ENCODE assay signal across 8 cellular contexts in the genomic region with DNA sequence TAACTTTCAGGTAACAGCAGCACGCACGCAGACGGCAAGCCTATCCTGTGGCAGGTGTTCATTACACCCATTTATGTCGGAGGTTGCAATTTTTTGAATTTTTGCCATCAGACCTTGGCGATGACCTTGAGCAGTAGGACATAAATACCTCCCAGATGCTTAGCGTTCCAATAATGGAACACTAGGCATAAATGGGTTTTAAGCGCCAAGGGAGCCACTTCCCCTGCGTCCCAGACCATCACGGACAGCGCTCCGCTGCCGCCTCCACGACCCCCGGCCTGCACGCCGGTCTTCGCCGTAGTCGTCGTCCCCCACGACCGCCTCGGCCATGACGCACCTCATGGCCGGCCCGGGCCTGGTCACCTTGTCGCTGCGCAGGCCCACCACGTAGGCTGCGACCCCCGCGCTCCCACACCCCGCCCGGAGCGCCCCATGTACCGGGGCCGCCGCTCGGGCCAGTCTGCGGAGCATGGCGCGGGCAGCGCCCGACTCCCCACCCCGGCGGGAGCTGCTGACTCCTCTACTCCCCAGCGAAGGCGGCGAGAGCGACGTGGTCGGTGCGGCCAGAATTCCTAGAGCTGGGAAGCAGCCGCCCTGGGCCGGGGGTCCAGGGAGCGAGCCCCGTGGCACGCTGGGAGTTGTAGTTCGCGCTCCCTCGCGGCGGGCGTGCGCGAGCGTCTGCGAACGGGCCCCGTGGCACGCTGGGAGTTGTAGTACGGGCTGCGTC. TPM values are rescaled to one million over a fixed set of nuclear protein-coding genes. Genes with fewer than 3 reads are reported as not detected.
A peak's percentile ranks its signal among the peaks of the same experiment; 100 is the strongest.
DNase-seq lines count a peak whose midpoint lies in the region; ATAC-seq and TF ChIP-seq lines count a peak whose summit lies in the region.

No MANE protein-coding gene starts in this region.

- no peaks in the 10 kb centered on the region for H3K9me3 ChIP-seq in right cardiac atrium (ENCODE audit: control insufficient read depth, low read length)
- no peaks in the 10 kb centered on the region for H3K9me3 ChIP-seq in prostate gland
- H3K9me3 ChIP-seq in upper lobe of right lung: no peaks in the 10 kb centered on the region

- TF ChIP-seq CTCF in prostate gland (IDR thresholded peaks at IDR 0.05) (peak in 2 of 4 experiments; percentile 28 to 33), upper lobe of right lung (IDR thresholded peaks at IDR 0.05) (no peak)

- H3K27me3 ChIP-seq in right cardiac atrium (ENCODE audit: control insufficient read depth, insufficient read depth) (no peaks in the 10 kb centered on the region), prostate gland (replicated peaks; ENCODE audit: insufficient read depth) (no peaks in the 10 kb centered on the region), upper lobe of right lung (no peaks in the 10 kb centered on the region)

- H3K36me3 ChIP-seq in prostate gland: no peaks in the 10 kb centered on the region
- no peaks in the 10 kb centered on the region for H3K36me3 ChIP-seq in upper lobe of right lung

- TF ChIP-seq POLR2A in prostate gland (IDR thresholded peaks at IDR 0.05): peak; percentile 32

- DNase-seq in CMK (ENCODE audit: low read depth) (peak; percentile 83), H4 (ENCODE audit: low spot score) (peak; percentile 75), NCI-H1417 treated with DMSO at 0.1 percent for 48 hours (lab: John Stamatoyannopoulos, UW) (peak; percentile 11), T-helper 2 cell (peak; percentile 60 to 88 (median 72)), anterior cingulate cortex (lab: John Stamatoyannopoulos, UW) (peak; percentile 33 to 91 (median 80)), right cardiac atrium (peak; percentile 89 to 96 (median 95)), prostate gland (ENCODE audit: low spot score) (peak; percentile 77), upper lobe of right lung (peak; percentile 94)

- intact Hi-C loops in right cardiac atrium (cut with DNase I): loop anchor here in 3 of 4 donors (5.0 to 10.0 kb wide), 2 partner anchors 142 to 171 kb away; no protein-coding TSS in a partner anchor
- intact Hi-C loops in prostate gland (cut with DNase I): loop anchor here (5.0 kb wide), 2 partner anchors 142 to 232 kb away; no protein-coding TSS in a partner anchor
- intact Hi-C loops in upper lobe of right lung (cut with DNase I): no loop called here

- peak; percentile 78 to 82 for ATAC-seq in right cardiac atrium
- peak; percentile 85 for ATAC-seq in upper lobe of right lung

- H3K27ac ChIP-seq in right cardiac atrium (ENCODE audit: low read length) (peak overlapping the region; percentile 82), prostate gland (peak overlapping the region; percentile 84), upper lobe of right lung (peak overlapping the region; percentile 94)

- 2% methylated on average over 73 of the region's 73 CpGs for WGBS in right cardiac atrium
- 2% methylated on average over 39 of the region's 73 CpGs for WGBS in prostate gland

- H3K4me3 ChIP-seq in right cardiac atrium (ENCODE audit: low read length) (peak overlapping the region; percentile 57), prostate gland (peak overlapping the region; percentile 87 to 99), upper lobe of right lung (peak overlapping the region; percentile 95)

- H3K4me1 ChIP-seq in right cardiac atrium (ENCODE audit: control insufficient read depth, insufficient read depth, low read length) (peaks cover 8% of the 10 kb centered on the region), prostate gland (replicated peaks) (no peaks in the 10 kb centered on the region), upper lobe of right lung (peaks cover 39% of the 10 kb centered on the region)

RNA-seq across cellular contexts. Expression of a gene that starts 22.7 kb away (rescaled TPM):
- not detected in 2 replicates for total RNA-seq in H4 (2014; rRNA removed; shearing (Covaris generic))
- not detected for total RNA-seq in right cardiac atrium
- not detected for polyA plus RNA-seq in right cardiac atrium
- total RNA-seq in prostate gland: not detected
- not detected for total RNA-seq in upper lobe of right lung

RNA-seq across cellular contexts. Expression of a gene that starts 40.1 kb away (rescaled TPM):
- 154 and 157 TPM in 2 replicates for total RNA-seq in H4 (2014; rRNA removed; shearing (Covaris generic))
- 1 to 10 TPM in 2 of 4 donors, under 1 TPM in 1, not detected in 1; 0.17 to 1.3 (median 1.1) TPM for total RNA-seq in right cardiac atrium
- polyA plus RNA-seq in right cardiac atrium: 0.29 TPM
- total RNA-seq in prostate gland: 1 to 10 TPM; 4.6 to 7.0 TPM
- 1.1 TPM for total RNA-seq in upper lobe of right lung

Comparison
In these comparisons a context has a peak if more than half of its experiments do, and no peak if none do; other contexts are left out.
1. Peak in every context shown above with its lines: DNase-seq, ATAC-seq, H3K4me3 ChIP-seq and H3K27ac ChIP-seq.
2. DNase-seq: peak in every context shown above with its lines; median percentile 95 in right cardiac atrium; 94 in upper lobe of right lung; 83 in CMK; 80 in anterior cingulate cortex; 77 in prostate gland; 75 in H4; 72 in T-helper 2 cell; 11 in NCI-H1417 treated with DMSO at 0.1 percent for 48 hours.
3. RNA of a gene that starts 40.1 kb away (total RNA-seq): 154 to 157 TPM in H4; 4.6 to 7.0 TPM in prostate gland, 0.17 to 1.3 TPM in right cardiac atrium and 1.1 TPM in upper lobe of right lung (single experiment); every median in the first group is over 10 times any median in the second.